In genomic region chr5:37400501-37400900, GRCh38 we compare ENCODE assay signal across 26 cellular contexts. TPM values are rescaled to one million over a fixed set of nuclear protein-coding genes. Genes with fewer than 3 reads are reported as not detected.
DNase-seq lines count a peak whose midpoint lies in the region; ATAC-seq, FAIRE-seq and TF ChIP-seq lines count a peak whose summit lies in the region.
"Had no signal": no experiment of that assay in that cellular context is flagged by ENCODE, and none has a peak within 500 bp of the region (broad histone marks: within the 10 kb centered on the region; RNA-seq: fewer than 3 reads in every experiment).

No MANE protein-coding gene starts in this region.

- CTCF ChIA-PET in AG04450 (lab: Charles Lee) (interaction anchor here (0.6 to 5.0 kb wide), 2 partner anchors 12 to 13 kb away, joined by 3 to 37 read pairs; no protein-coding TSS in a partner anchor), PC-3 (lab: Charles Lee) (no interaction called here)

- no peaks in the 10 kb centered on the region for H3F3A ChIP-seq in PC-3 (ENCODE audit: low read length, unreplicated experiment)

- intact Hi-C loops in PC-3 (cut with micrococcal nuclease): no loop called here

- no peak for FAIRE-seq in GM12892 (lab: Jason Lieb, UNC)
- no peak for FAIRE-seq in HTR-8/SVneo (lab: Jason Lieb, UNC)
- FAIRE-seq: GM18507 had no signal

- H3K9me3 ChIP-seq in AG04450 (ENCODE audit: control insufficient read depth, insufficient read depth, low read length): no peaks in the 10 kb centered on the region
- H3K9me3 ChIP-seq in PC-3 (ENCODE audit: low read length): no peaks in the 10 kb centered on the region
- H3K9me3 ChIP-seq in HAP-1: no peaks in the 10 kb centered on the region

- H3K79me2 ChIP-seq in PC-3 (ENCODE audit: low read length): no peaks in the 10 kb centered on the region

- H3K27me3 ChIP-seq in AG04450 (ENCODE audit: control insufficient read depth, insufficient read depth, low read length) (no peaks in the 10 kb centered on the region), PC-3 (ENCODE audit: low read length) (no peaks in the 10 kb centered on the region), HAP-1 (ENCODE audit: low read depth) (no peaks in the 10 kb centered on the region)

- POLR2A ChIA-PET in AG04450 (lab: Yijun Ruan, JAX) (interaction anchor here (0.6 kb wide), 1 partner anchor 189 kb away, joined by 4 read pairs; no protein-coding TSS in a partner anchor), PC-3 (lab: Charles Lee; ENCODE audit: unreplicated experiment) (interaction anchor here (0.6 kb wide), 1 partner anchor 30 kb away, joined by 8 read pairs; no protein-coding TSS in a partner anchor)

- no peaks in the 10 kb centered on the region for H3K4me1 ChIP-seq in PC-3 (ENCODE audit: insufficient read depth, low read length)
- H3K4me1 ChIP-seq in HAP-1: peaks cover 5% of the 10 kb centered on the region

- H3K27ac ChIP-seq in AG04450 (ENCODE audit: low read depth, low read length) (no peak overlapping the region), PC-3 (ENCODE audit: low read length) (no peak overlapping the region)
- H3K27ac ChIP-seq: 22Rv1, GM23248, PC-9, RWPE1, SK-N-MC had no signal

- no peak overlapping the region for H3K4me2 ChIP-seq in PC-3 (ENCODE audit: low read length)
- H3K4me2 ChIP-seq: PC-9 had no signal

- no peak for TF ChIP-seq CTCF in AG04450 (IDR thresholded peaks at IDR 0.05; ENCODE audit: low read depth, low read length)
- TF ChIP-seq CTCF in PC-3 (conservative IDR thresholded peaks at IDR 0.05; ENCODE audit: low read depth, low read length): no peak
- TF ChIP-seq CTCF in choroid plexus epithelial cell (conservative IDR thresholded peaks at IDR 0.05; ENCODE audit: low read depth, low read length): no peak

- BruUV-seq in PC-3 (replicated peaks; lab: Mats Ljungman, UMichigan): no TSS peak

- H3K4me3 ChIP-seq in AG04450 (ENCODE audit: low read depth, low read length) (no peak overlapping the region), PC-3 (ENCODE audit: low read length) (no peak overlapping the region), choroid plexus epithelial cell (ENCODE audit: low read depth, low read length) (no peak overlapping the region), HAP-1 (no peak overlapping the region)
- H3K4me3 ChIP-seq: GM23248, PC-9, SK-N-MC had no signal

- no peaks in the 10 kb centered on the region for H3K9me2 ChIP-seq in PC-3 (replicated peaks; ENCODE audit: low read length)

- in situ Hi-C loops in HAP-1 (cut with MboI; ENCODE audit: low sequenced_read_pairs): loop anchor here (25.0 kb wide), 1 partner anchor 112 kb away; no protein-coding TSS in a partner anchor

- H2AFZ ChIP-seq in PC-3 (ENCODE audit: low read length): no peak overlapping the region
- H2AFZ ChIP-seq: GM23248, PC-9 had no signal

- H3K9ac ChIP-seq in PC-3 (ENCODE audit: low read length): no peak overlapping the region
- H3K9ac ChIP-seq: GM23248 had no signal

- H3K36me3 ChIP-seq in PC-3 (ENCODE audit: low read depth, low read length) (peaks cover 4% of the 10 kb centered on the region; the same call in 1 of the 2 replicates), HAP-1 (replicated peaks) (peaks cover under 1% of the 10 kb centered on the region; the same call in 1 of the 2 replicates)

- no peak for TF ChIP-seq POLR2A in GM12892 (IDR thresholded peaks at IDR 0.05; ENCODE audit: low read depth, low read length)

- DNase-seq in AG04450 (ENCODE audit: low read depth, low spot score) (peak; percentile 1), PC-3 (peak; percentile 12), choroid plexus epithelial cell (ENCODE audit: low read depth) (peak; percentile 57), non-pigmented ciliary epithelial cell (ENCODE audit: low read depth) (peak; percentile 22), GM12892 (ENCODE audit: insufficient read length) (no peak), HTR-8/SVneo (ENCODE audit: insufficient read length, low spot score) (no peak), COR-L47 (lab: John Stamatoyannopoulos, UW) (no peak), HAP-1 (ENCODE audit: low spot score in 2 of 2) (no peak)
- DNase-seq: DMS153; DND-41; GM23248; HCEC 1CT; KG1; MM.1S; NCI-H1694; NCI-H2029 treated with DMSO at 0.1 percent for 48 hours; NCI-H446 treated with DMSO at 0.1 percent for 48 hours; NCI-H526; NCI-H82; NK-92 treated with Interleukin-12 subunit alpha and Interleukin-12 subunit beta, amount 100 ng/mL, for 24 hours; PC-9; SHP77 had no signal

- no peaks in the 10 kb centered on the region for H4K20me1 ChIP-seq in PC-3 (ENCODE audit: low read length)

- ATAC-seq in PC-3: peak; percentile 70

RNA-seq across cellular contexts. Expression of gene WDR70, which starts 21.4 kb away (rescaled TPM):
- polyA plus RNA-seq in AG04450 (2011; rRNA removed): 28.7 and 38.5 TPM in 2 replicates
- 15.2 and 30.9 TPM in 2 replicates for polyA minus RNA-seq in AG04450 (2011; rRNA and poly(A)+ RNA removed)
- 25.0 and 29.7 TPM in 2 replicates for total RNA-seq in PC-3 (2014; rRNA removed)
- 27.3 TPM for polyA plus RNA-seq in GM12892 (2012; ENCODE audit: missing spikeins)

RNA-seq across cellular contexts. Expression of gene NUP155, which starts 29.6 kb away (rescaled TPM):
- 15.1 and 18.5 TPM in 2 replicates for polyA plus RNA-seq in AG04450 (2011; rRNA removed)
- polyA minus RNA-seq in AG04450 (2011; rRNA and poly(A)+ RNA removed): 40.6 and 51.5 TPM in 2 replicates
- 56.3 and 59.0 TPM in 2 replicates for total RNA-seq in PC-3 (2014; rRNA removed)
- 21.0 TPM for polyA plus RNA-seq in GM12892 (2012; ENCODE audit: missing spikeins)

Comparison
In these comparisons a context has a peak if more than half of its experiments do, and no peak if none do; other contexts are left out.
1. DNase-seq: peak in AG04450 (single experiment), PC-3 (single experiment), choroid plexus epithelial cell (single experiment) and non-pigmented ciliary epithelial cell (single experiment); none in GM12892 (single experiment), HTR-8/SVneo (single experiment), COR-L47 (single experiment) and HAP-1 (0 of 2).